Comparison of ENCODE assay signal across 10 cellular contexts in genomic region chr10:129035052-129035805, GRCh38.
DNase-seq lines count a peak whose midpoint lies in the region; ATAC-seq and TF ChIP-seq lines count a peak whose summit lies in the region.
"Had no signal": no experiment of that assay in that cellular context is flagged by ENCODE, and none has a peak within 500 bp of the region (broad histone marks: within the 10 kb centered on the region; RNA-seq: fewer than 3 reads in every experiment).

No MANE protein-coding gene starts in this region.

- peak overlapping the region; percentile 68 for H3K27ac Mint-ChIP-seq in central memory CD8-positive, alpha-beta T cell (ENCODE audit: low read depth)

- in situ Hi-C loops in G401 (cut with HindIII; ENCODE audit: low sequenced_read_pairs): no loop called here

- H3K27ac ChIP-seq in spleen: peak overlapping the region in 3 of 8 donors; percentile 30 to 73 (median 55)
- H3K27ac ChIP-seq: esophagus muscularis mucosa had no signal

- peak; percentile 66 for ATAC-seq in central memory CD8-positive, alpha-beta T cell (replicated peaks; ENCODE audit: extremely low read depth, poor library complexity, severe bottlenecking)

- intact Hi-C loops in spleen (cut with DNase I; ENCODE audit: low total_unique reads): no loop called here

- no peaks in the 10 kb centered on the region for H3K9me3 Mint-ChIP-seq in central memory CD8-positive, alpha-beta T cell

- peaks cover 54% of the 10 kb centered on the region for H3K27me3 Mint-ChIP-seq in central memory CD8-positive, alpha-beta T cell

- no peaks in the 10 kb centered on the region for H3K36me3 Mint-ChIP-seq in central memory CD8-positive, alpha-beta T cell (ENCODE audit: insufficient read depth)

- H3K9me3 ChIP-seq in spleen: no peaks in the 10 kb centered on the region
- H3K9me3 ChIP-seq: esophagus muscularis mucosa had no signal

- H3K4me1 ChIP-seq in spleen: peaks cover 0 to 19% (median 0%) of the 10 kb centered on the region in 6 donors

- no peaks in the 10 kb centered on the region for H3K36me3 ChIP-seq in spleen
- H3K36me3 ChIP-seq: esophagus muscularis mucosa had no signal

- TF ChIP-seq CTCF in spleen (IDR thresholded peaks at IDR 0.05 in 8 of 11, conservative IDR thresholded peaks at IDR 0.05 in 3 of 11): no peak

- peak; percentile 77 for DNase-seq in CMK (ENCODE audit: low read depth)
- DNase-seq in activated CD4-positive, alpha-beta T cell treated with anti-CD3 and anti-CD28 coated beads for 48 hours: peak; percentile 51
- no peak for DNase-seq in central memory CD8-positive, alpha-beta T cell (ENCODE audit: low spot score in 2 of 2)
- DNase-seq in spleen: peak; percentile 80
- DNase-seq in T1000 (lab: John Stamatoyannopoulos, UW): no peak
- DNase-seq in COR-L47 (lab: John Stamatoyannopoulos, UW): no peak
- DNase-seq in G401 (ENCODE audit: low spot score): no peak
- no peak for DNase-seq in NCI-H2227 treated with DMSO at 0.1 percent for 48 hours (lab: John Stamatoyannopoulos, UW)
- DNase-seq: mesendoderm had no signal

- no peak for TF ChIP-seq POLR2A in spleen (IDR thresholded peaks at IDR 0.05)

- H3K4me3 ChIP-seq in spleen: peak overlapping the region in 1 of 8 donors; percentile 10

- peaks cover 0 to 92% (median 17%) of the 10 kb centered on the region in 7 donors for H3K27me3 ChIP-seq in spleen (replicated peaks in 1 of 7)

- H3K4me1 Mint-ChIP-seq in central memory CD8-positive, alpha-beta T cell: peaks cover 15% of the 10 kb centered on the region

- WGBS in spleen, 5 donors: 15 to 35% (median 16%) methylated on average over 24 of the region's 24 CpGs

- H3K4me3 Mint-ChIP-seq in central memory CD8-positive, alpha-beta T cell: peak overlapping the region; percentile 58

Comparison
In these comparisons a context has a peak if more than half of its experiments do, and no peak if none do; other contexts are left out.
1. DNase-seq: peak in CMK (single experiment), activated CD4-positive, alpha-beta T cell treated with anti-CD3 and anti-CD28 coated beads for 48 hours (single experiment) and spleen (single experiment); none in central memory CD8-positive, alpha-beta T cell (0 of 2), T1000 (single experiment), COR-L47 (single experiment), G401 (single experiment) and NCI-H2227 treated with DMSO at 0.1 percent for 48 hours (single experiment).